26 cellular contexts compared by ENCODE assay signal in genomic region chr20:51945177-51945576, GRCh38.
"Had no signal": no experiment of that assay in that cellular context is flagged by ENCODE, and none has a peak within 500 bp of the region (broad histone marks: within the 10 kb centered on the region; RNA-seq: fewer than 3 reads in every experiment).

No MANE protein-coding gene starts in this region.

- H3K4me3 ChIP-seq: SJSA1 had no signal

- H3K9me3 ChIP-seq: SJSA1 had no signal

- ATAC-seq: activated CD8-positive, alpha-beta memory T cell treated with anti-CD3 and anti-CD28 coated beads, Interleukin-2, amount 10 ng/mL, durations not matched to agents 7 days and 5 days; activated naive CD8-positive, alpha-beta T cell treated with anti-CD3 and anti-CD28 coated beads, Interleukin-2, amount 50 U/mL, for 24 hours; Panc1 had no signal

- DNase-seq: activated CD4-positive, alpha-beta memory T cell treated with anti-CD3 and anti-CD28 coated beads, Interleukin-2, amount 10 ng/mL, durations not matched to agents 7 days and 5 days; activated CD4-positive, alpha-beta T cell treated with anti-CD3 and anti-CD28 coated beads for 1 hour; activated CD4-positive, alpha-beta T cell treated with anti-CD3 and anti-CD28 coated beads for 48 hours; activated CD4-positive, CD25-positive, alpha-beta regulatory T cell; activated CD8-positive, alpha-beta memory T cell treated with anti-CD3 and anti-CD28 coated beads for 24 hours; activated CD8-positive, alpha-beta memory T cell treated with anti-CD3 and anti-CD28 coated beads, Interleukin-2, amount 10 ng/mL, durations not matched to agents 7 days and 5 days; activated CD8-positive, alpha-beta memory T cell treated with anti-CD3 and anti-CD28 coated beads, Interleukin-2, amount 50 U/mL, for 48 hours; activated effector memory CD4-positive, alpha-beta T cell treated with Interleukin-2 at 50 U/mL for 16 hours; activated naive CD4-positive, alpha-beta T cell treated with anti-CD3 and anti-CD28 coated beads, Interleukin-2, amount 10 ng/mL, durations not matched to agents 7 days and 5 days; activated naive CD8-positive, alpha-beta T cell treated with anti-CD3 and anti-CD28 coated beads, Interleukin-2, amount 50 U/mL, for 24 hours; activated T-cell treated with anti-CD3 and anti-CD28 coated beads, Interleukin-2, amount 50 U/mL, for 48 hours; anterior cingulate cortex; caudate nucleus; cerebellar nuclear complex; NCI-H1105; NCI-H1417 treated with DMSO at 0.1 percent for 48 hours; NCI-H1930; NCI-H2081 treated with DMSO at 0.1 percent for 48 hours; NCI-H345; NCI-H524 treated with DMSO at 0.1 percent for 48 hours; SHP77 treated with DMSO at 0.1 percent for 48 hours; T1000; WERI-Rb-1 had no signal

- H3K27ac ChIP-seq: KMS-11, SJSA1, WERI-Rb-1 had no signal

- H3K27me3 ChIP-seq: SJSA1 had no signal

- H3K36me3 ChIP-seq: SJSA1, WERI-Rb-1 had no signal
